Comparison of ENCODE assay signal across 27 cellular contexts in the genomic region with DNA sequence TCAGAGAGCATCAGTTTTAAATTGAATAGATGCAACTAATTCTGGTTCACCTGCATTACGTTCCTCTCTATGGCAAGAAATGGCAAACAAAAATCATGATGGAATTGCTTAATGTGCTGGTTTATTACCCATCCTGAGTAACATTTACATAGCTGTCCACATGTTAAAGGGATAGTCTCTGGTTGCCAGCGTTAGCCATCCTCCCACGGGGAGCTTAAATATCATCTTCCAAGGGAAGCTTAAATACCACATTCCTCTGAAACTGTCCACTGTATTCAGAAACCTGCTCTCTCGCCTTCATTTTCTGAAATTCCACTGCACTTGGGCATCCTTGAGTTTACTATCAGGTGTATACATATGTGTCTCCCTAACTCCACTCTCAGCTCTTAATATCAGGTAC.
"Had no signal": no experiment of that assay in that cellular context is flagged by ENCODE, and none has a peak within 500 bp of the region (broad histone marks: within the 10 kb centered on the region; RNA-seq: fewer than 3 reads in every experiment).

No MANE protein-coding gene starts in this region.

- H3K4me3 ChIP-seq: left ventricle myocardium inferior, lung, neural progenitor cell, ovary, right atrium auricular region, right lobe of liver, tibial nerve, uterus had no signal

- DNase-seq: hypothalamus; immature natural killer cell; kidney; left colon; left ventricle myocardium inferior; mesendoderm; naive B cell; natural killer cell; nephron progenitor cell; occipital lobe; ovary; right lobe of liver; small intestine; stimulated activated CD4-positive, alpha-beta T cell treated with anti-CD3 and anti-CD28 coated beads, Interleukin-1b, Interleukin-23, amount 100 ng/mL, for 48 hours; stimulated activated CD4-positive, alpha-beta T cell treated with anti-CD3 and anti-CD28 coated beads, Interleukin-2, amount 100 ng/mL, for 48 hours; stimulated activated CD4-positive, alpha-beta T cell treated with anti-CD3 and anti-CD28 coated beads, Interleukin-4, amount 100 ng/mL, for 4 hours; stimulated activated CD8-positive, alpha-beta memory T cell treated with anti-CD3 and anti-CD28 coated beads, Interleukin-4, amount 100 ng/mL, for 48 hours; stimulated activated naive CD4-positive, alpha-beta T cell treated with Interleukin-2 at 50 U/mL for 16 hours; stimulated activated naive CD8-positive, alpha-beta T cell treated with anti-CD3 and anti-CD28 coated beads, Interleukin-15, amount 100 ng/mL, for 72 hours; substantia nigra; uterus had no signal

- H3K9ac ChIP-seq: neural progenitor cell had no signal

- ATAC-seq: left colon; natural killer cell; right lobe of liver; stimulated activated memory B cell treated with anti-CD40 and anti-IgM and Interleukin-4, amounts not matched to agents 10 μg/mL and 1 μg/mL and 100 μg/mL, for 72 hours; stimulated activated naive CD8-positive, alpha-beta T cell treated with anti-CD3 and anti-CD28 coated beads, Interleukin-15, amount 100 ng/mL, for 72 hours had no signal

- H3K27ac ChIP-seq: left ventricle myocardium inferior, neural progenitor cell, neutrophil, ovary, right atrium auricular region, right lobe of liver, tibial nerve, uterus had no signal

- H3K4me2 ChIP-seq: neural progenitor cell had no signal

- H3K9me3 ChIP-seq: neutrophil, ovary, right lobe of liver, uterus had no signal

- H3K36me3 ChIP-seq: left ventricle myocardium inferior, neural progenitor cell, neutrophil, ovary, right atrium auricular region, right lobe of liver, tibial nerve, uterus had no signal

- H3K27me3 ChIP-seq: neural progenitor cell, neutrophil, ovary, right atrium auricular region, right lobe of liver, tibial nerve, uterus had no signal

- H2AFZ ChIP-seq: neural progenitor cell had no signal

- H3K4me1 ChIP-seq: left ventricle myocardium inferior, right atrium auricular region, right lobe of liver, tibial nerve, uterus had no signal
